ENCODE assay signal across 19 cellular contexts in genomic region chrX:53654378-53654777, GRCh38. TPM values are rescaled to one million over a fixed set of nuclear protein-coding genes. Genes with fewer than 3 reads are reported as not detected.
A peak's percentile ranks its signal among the peaks of the same experiment; 100 is the strongest.
DNase-seq lines count a peak whose midpoint lies in the region; ATAC-seq and TF ChIP-seq lines count a peak whose summit lies in the region.
"Had no signal": no experiment of that assay in that cellular context is flagged by ENCODE, and none has a peak within 500 bp of the region (broad histone marks: within the 10 kb centered on the region; RNA-seq: fewer than 3 reads in every experiment).

No MANE protein-coding gene starts in this region.

- ATAC-seq in T-helper 17 cell (no peak), HG02840 (IDR thresholded peaks at IDR 0.05; ENCODE audit: low FRiP score, unreplicated experiment) (no peak)
- ATAC-seq in effector memory CD8-positive, alpha-beta T cell (replicated peaks), result no peak

- no peak overlapping the region for H3K4me3 ChIP-seq in AG10803 (ENCODE audit: low read length)

- H3K9me3 ChIP-seq in T-helper 17 cell (ENCODE audit: control insufficient read depth, low read length, poor library complexity, severe bottlenecking), result no peaks in the 10 kb centered on the region

- H3K4me1 Mint-ChIP-seq in T-helper 17 cell, result peaks cover 23% of the 10 kb centered on the region
- peaks cover 7 to 24% of the 10 kb centered on the region in 2 donors for H3K4me1 Mint-ChIP-seq in effector memory CD8-positive, alpha-beta T cell (ENCODE audit: low read depth in 2 of 2)

- no peaks in the 10 kb centered on the region for H3K9me3 Mint-ChIP-seq in effector memory CD8-positive, alpha-beta T cell
- H3K9me3 Mint-ChIP-seq: CD4-positive, CD25-positive, alpha-beta regulatory T cell had no signal

- peak overlapping the region; percentile 61 for H3K27ac Mint-ChIP-seq in T-helper 17 cell
- peak overlapping the region; percentile 15 to 49 for H3K27ac Mint-ChIP-seq in effector memory CD8-positive, alpha-beta T cell
- H3K27ac Mint-ChIP-seq: B cell had no signal

- peaks cover 2% of the 10 kb centered on the region for H3K36me3 Mint-ChIP-seq in T-helper 17 cell (ENCODE audit: low read depth)
- H3K36me3 Mint-ChIP-seq in effector memory CD8-positive, alpha-beta T cell (ENCODE audit: insufficient read depth), result peaks cover 58% of the 10 kb centered on the region

- no peaks in the 10 kb centered on the region for H3K27me3 Mint-ChIP-seq in T-helper 17 cell
- H3K27me3 Mint-ChIP-seq in effector memory CD8-positive, alpha-beta T cell, result no peaks in the 10 kb centered on the region
- H3K27me3 Mint-ChIP-seq: B cell; CD4-positive, CD25-positive, alpha-beta regulatory T cell had no signal

- no peak overlapping the region for H3K4me3 Mint-ChIP-seq in T-helper 17 cell
- no peak overlapping the region for H3K4me3 Mint-ChIP-seq in effector memory CD8-positive, alpha-beta T cell
- H3K4me3 Mint-ChIP-seq: B cell; CD4-positive, CD25-positive, alpha-beta regulatory T cell had no signal

- intact Hi-C loops in head of caudate nucleus (cut with DNase I), result no loop called here

- DNase-seq in AG10803 (ENCODE audit: low read depth) (peak; percentile 15), EH (ENCODE audit: low read depth) (peak; percentile 48), T-helper 17 cell (no peak), head of caudate nucleus (no peak), NCI-H2081 treated with DMSO at 0.1 percent for 48 hours (lab: John Stamatoyannopoulos, UW) (no peak), cortex of kidney (lab: John Stamatoyannopoulos, UW) (no peak)
- no peak for DNase-seq in effector memory CD8-positive, alpha-beta T cell
- DNase-seq: ACHN; Calu3; CD4-positive, CD25-positive, alpha-beta regulatory T cell; KG1; NCI-H1048; NCI-H1436 treated with DMSO at 0.1 percent for 48 hours; NCI-H345; NCI-H526 treated with DMSO at 0.1 percent for 48 hours; RPMI8226; SIG-M5 had no signal

- TF ChIP-seq CTCF in AG10803 (conservative IDR thresholded peaks at IDR 0.05; ENCODE audit: low read length), result no peak

RNA-seq across cellular contexts. Expression of gene HUWE1, which starts 32.1 kb away (rescaled TPM):
- total RNA-seq in T-helper 17 cell, result 100 to 1,000 TPM; 211 to 214 TPM

Comparison
In these comparisons a context has a peak if more than half of its experiments do, and no peak if none do; other contexts are left out.
1. DNase-seq: peak in AG10803 (single experiment) and EH (single experiment); none in T-helper 17 cell (0 of 3), effector memory CD8-positive, alpha-beta T cell (0 of 3), head of caudate nucleus (0 of 42), NCI-H2081 treated with DMSO at 0.1 percent for 48 hours (single experiment) and cortex of kidney (single experiment).